Comparison of ENCODE assay signal across 26 cellular contexts in the genomic region with DNA sequence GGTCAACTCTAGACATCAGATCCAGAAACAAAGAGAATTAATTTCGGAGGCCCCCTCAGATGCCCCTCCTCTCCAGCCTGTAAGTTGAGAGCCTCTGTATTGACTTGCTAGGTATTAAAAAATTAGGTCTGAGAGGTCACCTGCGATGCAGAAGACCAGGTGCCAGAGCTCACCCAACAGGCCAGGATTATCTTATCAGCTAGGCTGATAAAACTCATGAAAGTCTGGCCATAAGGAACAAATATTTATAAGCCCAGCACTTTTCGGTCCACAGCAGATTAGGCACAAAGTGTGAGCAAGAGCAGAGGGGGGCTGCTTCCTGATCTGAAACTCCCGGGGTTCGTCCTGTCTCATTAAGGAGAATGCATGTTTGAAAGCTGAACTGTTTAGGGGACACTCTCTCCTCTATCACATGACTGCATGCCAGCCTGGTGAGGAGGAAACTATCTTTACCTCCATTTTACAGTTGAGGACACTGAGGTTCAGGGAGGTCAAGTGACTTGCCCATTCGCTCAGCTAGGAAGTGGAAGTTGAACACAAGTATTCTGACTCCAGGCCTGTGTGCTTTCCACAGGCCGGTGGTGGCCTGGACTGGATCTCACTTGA.
"Had no signal": no experiment of that assay in that cellular context is flagged by ENCODE, and none has a peak within 500 bp of the region (broad histone marks: within the 10 kb centered on the region; RNA-seq: fewer than 3 reads in every experiment).

No MANE protein-coding gene starts in this region.

- H3K9me3 Mint-ChIP-seq: activated naive CD4-positive, alpha-beta T cell treated with anti-CD3 and anti-CD28 coated beads, Interleukin-2, amount 50 U/mL, for 72 hours; activated T-cell treated with anti-CD3 and anti-CD28 coated beads, Interleukin-2, amount 50 U/mL, for 24 hours; activated T-helper 17 cell treated with anti-CD3 and anti-CD28 coated beads, Interleukin-2, amount 50 U/mL, for 72 hours; central memory CD8-positive, alpha-beta T cell; effector memory CD8-positive, alpha-beta T cell; natural killer cell treated with Interleukin-12 subunit alpha and Interleukin-12 subunit beta and Interleukin-15 and Interleukin-18, amount 100 ng/mL, for 72 hours; stimulated activated naive CD8-positive, alpha-beta T cell treated with anti-CD3 and anti-CD28 coated beads, Interleukin-15, Interleukin-2, amounts not matched to agents 100 ng/mL and 50 ng/mL, for 24 hours; T-helper 2 cell treated with Interferon-gamma antibody and Interleukin-4, amounts not matched to agents 5 μg/mL and 100 μg/mL, for 36 hours had no signal

- H3K27ac ChIP-seq: ascending aorta, dorsolateral prefrontal cortex, esophagus muscularis mucosa, gastroesophageal sphincter, left lung, suprapubic skin, transverse colon, VCaP had no signal

- DNase-seq: activated CD4-positive, alpha-beta T cell treated with anti-CD3 and anti-CD28 coated beads for 1 hour; activated CD8-positive, alpha-beta memory T cell treated with anti-CD3 and anti-CD28 coated beads for 24 hours; activated CD8-positive, alpha-beta memory T cell treated with anti-CD3 and anti-CD28 coated beads, Interleukin-2, amount 50 U/mL, for 4 hours; activated T-cell treated with anti-CD3 and anti-CD28 coated beads, Interleukin-2, amount 50 U/mL, for 24 hours; effector memory CD8-positive, alpha-beta T cell; head of caudate nucleus; left lung; midbrain; occipital lobe; stimulated activated CD4-positive, alpha-beta T cell treated with anti-CD3 and anti-CD28 coated beads, Interleukin-12 subunit alpha, Interleukin-12 subunit beta, amount 100 ng/mL, for 4 hours; transverse colon had no signal

- H3K36me3 ChIP-seq: ascending aorta, esophagus muscularis mucosa, gastroesophageal sphincter, left lung, suprapubic skin, transverse colon had no signal

- FAIRE-seq: colon, urothelium cell line had no signal

- H3K9me3 ChIP-seq: ascending aorta, esophagus muscularis mucosa, gastroesophageal sphincter, left lung, suprapubic skin, transverse colon had no signal

- H3K4me1 ChIP-seq: ascending aorta, left lung had no signal

- H3K36me3 Mint-ChIP-seq: activated naive CD4-positive, alpha-beta T cell treated with anti-CD3 and anti-CD28 coated beads, Interleukin-2, amount 50 U/mL, for 72 hours; natural killer cell treated with Interleukin-12 subunit alpha and Interleukin-12 subunit beta and Interleukin-15 and Interleukin-18, amount 100 ng/mL, for 72 hours had no signal

- H3K4me3 ChIP-seq: ascending aorta, dorsolateral prefrontal cortex, esophagus muscularis mucosa, gastroesophageal sphincter, left lung, suprapubic skin, transverse colon had no signal

- H3K4me3 Mint-ChIP-seq: activated T-cell treated with anti-CD3 and anti-CD28 coated beads, Interleukin-2, amount 50 U/mL, for 24 hours; activated T-helper 17 cell treated with anti-CD3 and anti-CD28 coated beads, Interleukin-2, amount 50 U/mL, for 72 hours; central memory CD8-positive, alpha-beta T cell; effector memory CD8-positive, alpha-beta T cell; natural killer cell treated with Interleukin-12 subunit alpha and Interleukin-12 subunit beta and Interleukin-15 and Interleukin-18, amount 100 ng/mL, for 72 hours; stimulated activated naive CD8-positive, alpha-beta T cell treated with anti-CD3 and anti-CD28 coated beads, Interleukin-15, Interleukin-2, amounts not matched to agents 100 ng/mL and 50 ng/mL, for 24 hours; T-helper 2 cell treated with Interferon-gamma antibody and Interleukin-4, amounts not matched to agents 5 μg/mL and 100 μg/mL, for 36 hours had no signal

- H3K27ac Mint-ChIP-seq: activated naive CD4-positive, alpha-beta T cell treated with anti-CD3 and anti-CD28 coated beads, Interleukin-2, amount 50 U/mL, for 72 hours; activated T-cell treated with anti-CD3 and anti-CD28 coated beads, Interleukin-2, amount 50 U/mL, for 24 hours; activated T-helper 17 cell treated with anti-CD3 and anti-CD28 coated beads, Interleukin-2, amount 50 U/mL, for 72 hours; effector memory CD8-positive, alpha-beta T cell; natural killer cell treated with Interleukin-12 subunit alpha and Interleukin-12 subunit beta and Interleukin-15 and Interleukin-18, amount 100 ng/mL, for 72 hours; stimulated activated naive CD8-positive, alpha-beta T cell treated with anti-CD3 and anti-CD28 coated beads, Interleukin-15, Interleukin-2, amounts not matched to agents 100 ng/mL and 50 ng/mL, for 24 hours; T-helper 2 cell treated with Interferon-gamma antibody and Interleukin-4, amounts not matched to agents 5 μg/mL and 100 μg/mL, for 36 hours had no signal

- ATAC-seq: activated naive CD4-positive, alpha-beta T cell treated with anti-CD3 and anti-CD28 coated beads, Interleukin-2, amount 50 U/mL, for 72 hours; activated T-helper 17 cell treated with anti-CD3 and anti-CD28 coated beads, Interleukin-2, amount 50 U/mL, for 72 hours; effector memory CD8-positive, alpha-beta T cell; gastroesophageal sphincter; left lung; natural killer cell treated with Interleukin-12 subunit alpha and Interleukin-12 subunit beta and Interleukin-15 and Interleukin-18, amount 100 ng/mL, for 72 hours; SK-N-SH treated with all-trans-retinoic acid at 6 μM for 48 hours had no signal

- H3K27me3 ChIP-seq: ascending aorta, dorsolateral prefrontal cortex, left lung, suprapubic skin, transverse colon had no signal

- H3K4me1 Mint-ChIP-seq: activated T-helper 17 cell treated with anti-CD3 and anti-CD28 coated beads, Interleukin-2, amount 50 U/mL, for 72 hours; central memory CD8-positive, alpha-beta T cell had no signal
